In genomic region chr6:148556415-148556814, GRCh38 we compare ENCODE assay signal across 26 cellular contexts.
"Had no signal": no experiment of that assay in that cellular context is flagged by ENCODE, and none has a peak within 500 bp of the region (broad histone marks: within the 10 kb centered on the region; RNA-seq: fewer than 3 reads in every experiment).

No MANE protein-coding gene starts in this region.

- H3K4me3 ChIP-seq: esophagus squamous epithelium, hepatocyte, left ventricle myocardium inferior, ovary, prostate gland, sigmoid colon had no signal

- H3K27me3 ChIP-seq: esophagus squamous epithelium, hepatocyte, ovary, sigmoid colon had no signal

- H3K9me3 ChIP-seq: esophagus squamous epithelium, ovary, prostate gland, sigmoid colon had no signal

- H3K36me3 ChIP-seq: left ventricle myocardium inferior, ovary, prostate gland, sigmoid colon had no signal

- H3K27ac ChIP-seq: esophagus squamous epithelium, hepatocyte, left ventricle myocardium inferior, ovary, prostate gland, sigmoid colon had no signal

- ATAC-seq: activated CD8-positive, alpha-beta T cell treated with anti-CD3 and anti-CD28 coated beads for 36 hours; activated naive CD8-positive, alpha-beta T cell treated with anti-CD3 and anti-CD28 coated beads, Interleukin-2, amount 50 U/mL, for 24 hours; activated T-cell treated with anti-CD3 and anti-CD28 coated beads, Interleukin-2, amount 50 U/mL, for 4 hours; activated T-helper 17 cell treated with anti-CD3 and anti-CD28 coated beads, Interleukin-2, amount 50 U/mL, for 72 hours; stimulated activated memory B cell treated with anti-CD40 and anti-IgM and Interleukin-4, amounts not matched to agents 10 μg/mL and 1 μg/mL and 100 μg/mL, for 72 hours; stimulated activated naive CD8-positive, alpha-beta T cell treated with anti-CD3 and anti-CD28 coated beads, Interleukin-15, amount 100 ng/mL, for 72 hours; WTC11 had no signal

- H3K4me1 ChIP-seq: prostate gland had no signal

- DNase-seq: activated CD4-positive, alpha-beta T cell treated with anti-CD3 and anti-CD28 coated beads for 1 hour; activated CD4-positive, alpha-beta T cell treated with anti-CD3 and anti-CD28 coated beads, Interleukin-2, amount 50 U/mL, for 1 hour; activated CD8-positive, alpha-beta T cell treated with anti-CD3 and anti-CD28 coated beads for 36 hours; activated gamma-delta T cell treated with Interleukin-2 at 50 U/mL for 16 hours; activated naive CD4-positive, alpha-beta T cell treated with anti-CD3 and anti-CD28 coated beads, Interleukin-2, amount 50 U/mL, for 16 hours; activated naive CD8-positive, alpha-beta T cell treated with anti-CD3 and anti-CD28 coated beads, Interleukin-2, amount 50 U/mL, for 24 hours; activated T-cell treated with anti-CD3 and anti-CD28 coated beads, Interleukin-2, amount 50 U/mL, for 4 hours; amygdala; caudate nucleus; esophagus squamous epithelium; islet precursor cell; left ventricle myocardium inferior; ovary; retina; sigmoid colon; small intestine; stimulated activated CD4-positive, alpha-beta T cell treated with anti-CD3 and anti-CD28 coated beads, Interleukin-4, amount 100 ng/mL, for 4 hours; stimulated activated CD8-positive, alpha-beta memory T cell treated with anti-CD3 and anti-CD28 coated beads, Interleukin-4, amount 100 ng/mL, for 48 hours; stimulated activated naive CD8-positive, alpha-beta T cell treated with anti-CD3 and anti-CD28 coated beads, Interleukin-15, amount 100 ng/mL, for 72 hours; substantia nigra; T-helper 2 cell had no signal
